8 cellular contexts compared by ENCODE assay signal in the genomic region with DNA sequence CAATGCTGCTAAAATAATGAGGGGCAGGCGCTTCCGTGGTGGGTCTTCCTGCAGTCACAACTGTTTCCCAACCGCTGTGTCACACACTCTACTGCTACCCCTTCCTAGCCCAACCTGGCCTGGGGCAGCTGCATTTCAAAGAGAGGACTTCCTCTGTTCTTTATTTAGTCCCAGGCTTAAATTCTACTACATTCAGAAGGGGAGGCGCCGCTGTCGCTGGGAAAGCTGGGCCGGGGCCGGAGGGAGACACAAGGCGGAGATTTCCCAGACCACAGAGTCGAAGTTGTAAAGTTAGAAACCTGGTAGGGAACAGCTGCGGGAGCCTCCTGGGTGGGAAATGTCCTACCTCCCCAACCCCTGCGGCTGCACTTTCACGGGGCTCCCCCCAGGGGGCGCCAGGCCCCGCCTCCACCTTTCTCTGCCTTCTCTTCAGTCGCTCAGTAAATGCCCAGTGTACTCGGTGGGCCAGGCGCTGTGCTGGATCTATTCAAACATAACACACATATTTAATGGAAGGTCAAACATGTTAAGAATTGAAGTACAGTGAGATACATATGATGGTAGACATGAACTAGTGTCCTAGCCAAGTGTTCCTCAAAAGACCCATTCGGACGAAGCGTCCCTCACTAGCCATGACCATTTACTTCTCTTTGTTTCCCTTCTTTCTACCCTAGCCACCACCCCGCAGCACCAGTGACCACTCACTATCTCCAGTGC. TPM values are rescaled to one million over a fixed set of nuclear protein-coding genes. Genes with fewer than 3 reads are reported as not detected.
DNase-seq lines count a peak whose midpoint lies in the region; ATAC-seq lines count a peak whose summit lies in the region.

No MANE protein-coding gene starts in this region.

- H3K27me3 Mint-ChIP-seq in activated T-cell treated with anti-CD3 and anti-CD28 coated beads, Interleukin-2, amount 50 U/mL, for 24 hours, result peaks cover 41% of the 10 kb centered on the region

- ATAC-seq in Right ventricle myocardium superior (ENCODE audit: poor library complexity), result peak; percentile 66
- ATAC-seq in GM21737 (IDR thresholded peaks at IDR 0.05; ENCODE audit: unreplicated experiment), result no peak

- H3K9me3 ChIP-seq in skeletal muscle tissue (ENCODE audit: control insufficient read depth in 3 of 3, low read length in 3 of 3), result no peaks in the 10 kb centered on the region

- H3K27me3 ChIP-seq in skeletal muscle tissue (ENCODE audit: control insufficient read depth in 3 of 3, insufficient read depth in 3 of 3, low read length in 3 of 3), result no peaks in the 10 kb centered on the region

- H3K4me1 Mint-ChIP-seq in activated T-cell treated with anti-CD3 and anti-CD28 coated beads, Interleukin-2, amount 50 U/mL, for 24 hours (ENCODE audit: low read depth), result peaks cover 26% of the 10 kb centered on the region

- DNase-seq in NCI-H146 (lab: John Stamatoyannopoulos, UW) (peak; percentile 53), NCI-H146 treated with DMSO at 0.1 percent for 48 hours (lab: John Stamatoyannopoulos, UW; ENCODE audit: unreplicated experiment) (no peak), NCI-H1092 treated with DMSO at 0.1 percent for 48 hours (lab: John Stamatoyannopoulos, UW) (peak; percentile 57), Right ventricle myocardium superior (peak; percentile 76), NCI-H1694 (lab: John Stamatoyannopoulos, UW) (no peak)
- peak; percentile 60 for DNase-seq in activated T-cell treated with anti-CD3 and anti-CD28 coated beads, Interleukin-2, amount 50 U/mL, for 24 hours

- H3K9ac ChIP-seq in skeletal muscle tissue (ENCODE audit: low read depth in 1 of 3, low read length in 3 of 3), result peak overlapping the region; percentile 58 to 87 (median 66)

- peaks cover 27 to 52% (median 49%) of the 10 kb centered on the region in 3 donors for H3K4me1 ChIP-seq in skeletal muscle tissue (ENCODE audit: control insufficient read depth in 3 of 3, insufficient read depth in 3 of 3, low read length in 3 of 3)

- no peak overlapping the region for H3K27ac Mint-ChIP-seq in activated T-cell treated with anti-CD3 and anti-CD28 coated beads, Interleukin-2, amount 50 U/mL, for 24 hours

- no peaks in the 10 kb centered on the region for H3K36me3 ChIP-seq in skeletal muscle tissue (ENCODE audit: control insufficient read depth in 3 of 3, insufficient read depth in 3 of 3, low read length in 3 of 3)

- no peak overlapping the region for H3K4me3 Mint-ChIP-seq in activated T-cell treated with anti-CD3 and anti-CD28 coated beads, Interleukin-2, amount 50 U/mL, for 24 hours

- H3K36me3 Mint-ChIP-seq in activated T-cell treated with anti-CD3 and anti-CD28 coated beads, Interleukin-2, amount 50 U/mL, for 24 hours (ENCODE audit: low read depth), result no peaks in the 10 kb centered on the region

- no peaks in the 10 kb centered on the region for H3K9me3 Mint-ChIP-seq in activated T-cell treated with anti-CD3 and anti-CD28 coated beads, Interleukin-2, amount 50 U/mL, for 24 hours

- H3K27ac ChIP-seq in skeletal muscle tissue (ENCODE audit: low read depth, low read length), result peak overlapping the region; percentile 95

- intact Hi-C loops in Right ventricle myocardium superior (cut with DNase I), result loop anchor here (2.0 to 5.0 kb wide), 2 partner anchors 34 to 66 kb away; no protein-coding TSS in a partner anchor

- H3K4me3 ChIP-seq in skeletal muscle tissue (ENCODE audit: low read length in 3 of 3), result peak overlapping the region; percentile 38 to 74 (median 49)

RNA-seq across cellular contexts. Expression of gene DYRK3, which starts 23.1 kb away (rescaled TPM):
- total RNA-seq in Right ventricle myocardium superior, result 23.6 TPM
- 13.0 TPM for total RNA-seq in skeletal muscle tissue

RNA-seq across cellular contexts. Expression of gene MAPKAPK2, which starts 26.3 kb away (rescaled TPM):
- 200 TPM for total RNA-seq in Right ventricle myocardium superior
- total RNA-seq in skeletal muscle tissue, result 26.6 TPM

RNA-seq across cellular contexts. Expression of gene EIF2D, which starts 46.2 kb away (rescaled TPM):
- total RNA-seq in Right ventricle myocardium superior (24.9 TPM), skeletal muscle tissue (25.6 TPM)

Comparison
In these comparisons a context has a peak if more than half of its experiments do, and no peak if none do; other contexts are left out.
1. DNase-seq: peak in NCI-H146 (single experiment), NCI-H1092 treated with DMSO at 0.1 percent for 48 hours (single experiment), activated T-cell treated with anti-CD3 and anti-CD28 coated beads, Interleukin-2, amount 50 U/mL, for 24 hours (single experiment) and Right ventricle myocardium superior (single experiment); none in NCI-H146 treated with DMSO at 0.1 percent for 48 hours (single experiment) and NCI-H1694 (single experiment).